ENCODE assay signal across 8 cellular contexts in the genomic region with DNA sequence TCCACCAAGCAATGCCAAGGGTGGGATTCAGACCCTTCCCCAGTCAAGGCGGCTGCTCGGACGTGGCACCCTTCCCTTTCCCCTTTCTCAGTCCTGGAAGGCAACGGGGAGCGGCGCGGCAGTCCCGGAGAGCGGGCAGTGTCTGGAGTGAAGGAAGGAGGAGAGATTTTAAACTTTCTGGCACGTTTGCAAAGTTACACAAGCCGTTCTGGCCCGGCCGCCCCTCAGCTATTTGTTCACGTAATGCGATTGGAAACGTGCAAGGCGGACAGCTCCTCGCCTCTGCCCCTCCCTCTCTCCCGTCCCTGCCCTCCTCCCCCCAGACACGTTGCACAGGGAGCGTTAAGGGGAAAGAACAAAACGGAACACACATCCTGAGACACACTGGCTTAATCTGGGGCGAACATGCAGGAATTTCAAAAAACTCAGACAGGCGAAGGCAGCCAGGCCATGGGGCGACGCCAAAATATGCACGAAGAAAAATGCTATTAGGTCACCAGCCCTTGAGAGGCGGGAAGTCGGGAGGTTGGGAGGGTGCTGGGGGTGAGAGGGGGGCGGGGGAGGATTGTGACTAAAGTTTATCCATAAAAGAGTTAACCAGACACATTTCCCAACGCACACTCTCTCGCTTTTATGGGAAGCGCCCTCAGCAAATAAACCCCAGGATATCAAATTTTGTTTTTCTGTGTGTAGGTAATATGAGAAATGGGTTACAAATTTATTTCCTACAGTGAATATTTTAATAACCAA. TPM values are rescaled to one million over a fixed set of nuclear protein-coding genes. Genes with fewer than 3 reads are reported as not detected.
DNase-seq lines count a peak whose midpoint lies in the region; ATAC-seq and TF ChIP-seq lines count a peak whose summit lies in the region.

A gene with protein sequence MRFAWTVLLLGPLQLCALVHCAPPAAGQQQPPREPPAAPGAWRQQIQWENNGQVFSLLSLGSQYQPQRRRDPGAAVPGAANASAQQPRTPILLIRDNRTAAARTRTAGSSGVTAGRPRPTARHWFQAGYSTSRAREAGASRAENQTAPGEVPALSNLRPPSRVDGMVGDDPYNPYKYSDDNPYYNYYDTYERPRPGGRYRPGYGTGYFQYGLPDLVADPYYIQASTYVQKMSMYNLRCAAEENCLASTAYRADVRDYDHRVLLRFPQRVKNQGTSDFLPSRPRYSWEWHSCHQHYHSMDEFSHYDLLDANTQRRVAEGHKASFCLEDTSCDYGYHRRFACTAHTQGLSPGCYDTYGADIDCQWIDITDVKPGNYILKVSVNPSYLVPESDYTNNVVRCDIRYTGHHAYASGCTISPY (minus strand): TSS at position 144 of the 750 bp plus-strand sequence. CDS start 274 bp downstream, outside the sequence.

- no peak for ATAC-seq in CD8-positive, alpha-beta T cell
- ATAC-seq in T-cell (replicated peaks in 1 of 4): no peak

- no peaks in the 10 kb centered on the region for H3K36me3 ChIP-seq in CD8-positive, alpha-beta T cell (ENCODE audit: insufficient read depth, low read length)
- H3K36me3 ChIP-seq in esophagus (ENCODE audit: control insufficient read depth in 2 of 2, insufficient read depth in 2 of 2, low read length in 1 of 2) (no peaks in the 10 kb centered on the region), mucosa of stomach (ENCODE audit: control insufficient read depth, insufficient read depth, low read length) (no peaks in the 10 kb centered on the region), vagina (no peaks in the 10 kb centered on the region)

- peak in 1 of 2 donors; percentile 6 for TF ChIP-seq POLR2A in vagina (IDR thresholded peaks at IDR 0.05)

- WGBS in esophagus, 2 donors: 3 to 6% methylated on average over 31 to 33 of the region's 33 CpGs

- H3K4me1 Mint-ChIP-seq in CD8-positive, alpha-beta T cell (ENCODE audit: low read depth): peaks cover 18% of the 10 kb centered on the region
- H3K4me1 Mint-ChIP-seq in T-cell: peaks cover 15 to 21% (median 17%) of the 10 kb centered on the region in 3 donors

- intact Hi-C loops in CD8-positive, alpha-beta T cell (cut with DNase I, micrococcal nuclease): no loop called here
- intact Hi-C loops in vagina (cut with DNase I): no loop called here

- peaks cover 6% of the 10 kb centered on the region for H3K4me1 ChIP-seq in CD8-positive, alpha-beta T cell (ENCODE audit: insufficient read depth, low read length)
- H3K4me1 ChIP-seq in esophagus (ENCODE audit: control insufficient read depth in 2 of 2, insufficient read depth in 2 of 2, low read length in 1 of 2) (peaks cover 6 to 9% of the 10 kb centered on the region in 2 donors), mucosa of stomach (ENCODE audit: control insufficient read depth, insufficient read depth, low read length) (no peaks in the 10 kb centered on the region), vagina (peaks cover 30% of the 10 kb centered on the region)

- H3K27ac Mint-ChIP-seq in CD8-positive, alpha-beta T cell: no peak within 1 kb of the TSS
- no peak within 1 kb of the TSS for H3K27ac Mint-ChIP-seq in T-cell

- H3K27me3 ChIP-seq in CD8-positive, alpha-beta T cell (ENCODE audit: insufficient read depth, low read length): peaks cover 11% of the 10 kb centered on the region
- H3K27me3 ChIP-seq in esophagus (ENCODE audit: control insufficient read depth in 1 of 2, insufficient read depth in 2 of 2, low read length in 2 of 2): no peaks in the 10 kb centered on the region
- peaks cover 29% of the 10 kb centered on the region for H3K27me3 ChIP-seq in mucosa of stomach (ENCODE audit: control insufficient read depth, insufficient read depth, low read length)
- no peaks in the 10 kb centered on the region for H3K27me3 ChIP-seq in vagina

- POLR2A ChIA-PET in CD8-positive, alpha-beta T cell (lab: Charles Lee): no interaction called here
- POLR2A ChIA-PET in HEK293T (lab: Yijun Ruan, JAX): interaction anchor here (0.7 to 2.3 kb wide), 8 partner anchors 9 to 117 kb away, joined by 3 to 10 read pairs (median 5); no protein-coding TSS in a partner anchor
- POLR2A ChIA-PET in T-cell (lab: Charles Lee): no interaction called here

- H3K4me3 ChIP-seq in CD8-positive, alpha-beta T cell (ENCODE audit: low read depth, low read length): no peak within 1 kb of the TSS
- H3K4me3 ChIP-seq in esophagus (ENCODE audit: low read depth in 1 of 2, low read length in 2 of 2) (peak within 1 kb of the TSS; percentile 45 to 56), mucosa of stomach (ENCODE audit: low read length) (peak within 1 kb of the TSS; percentile 57), vagina (peak within 1 kb of the TSS; percentile 64 to 71)

- no peaks in the 10 kb centered on the region for H3K9me3 ChIP-seq in CD8-positive, alpha-beta T cell (ENCODE audit: low read length)
- no peaks in the 10 kb centered on the region for H3K9me3 ChIP-seq in esophagus (ENCODE audit: control insufficient read depth in 2 of 2, insufficient read depth in 1 of 2, low read depth in 1 of 2, low read length in 1 of 2)
- H3K9me3 ChIP-seq in mucosa of stomach (ENCODE audit: control insufficient read depth, low read length): no peaks in the 10 kb centered on the region
- H3K9me3 ChIP-seq in vagina: no peaks in the 10 kb centered on the region

- peaks cover 60% of the 10 kb centered on the region for H3K27me3 Mint-ChIP-seq in CD8-positive, alpha-beta T cell (ENCODE audit: low read depth)
- H3K27me3 Mint-ChIP-seq in T-cell: peaks cover 55 to 56% of the 10 kb centered on the region in 2 donors

- H3K36me3 Mint-ChIP-seq in CD8-positive, alpha-beta T cell: no peaks in the 10 kb centered on the region
- no peaks in the 10 kb centered on the region for H3K36me3 Mint-ChIP-seq in T-cell

- H3K27ac ChIP-seq in CD8-positive, alpha-beta T cell (ENCODE audit: low read depth, low read length): no peak within 1 kb of the TSS
- H3K27ac ChIP-seq in esophagus (ENCODE audit: low read depth in 2 of 2, low read length in 1 of 2): peak within 1 kb of the TSS; percentile 22 to 55
- H3K27ac ChIP-seq in vagina: peak within 1 kb of the TSS; percentile 80

- no peak for TF ChIP-seq CTCF in CD8-positive, alpha-beta T cell (IDR thresholded peaks at IDR 0.05)
- no peak for TF ChIP-seq CTCF in vagina (IDR thresholded peaks at IDR 0.05)

- DNase-seq in CD8-positive, alpha-beta T cell: no peak
- DNase-seq in HEK293T (ENCODE audit: extremely low spot score) (peak; percentile 68), T-cell (no peak), vagina (ENCODE audit: extremely low spot score in 2 of 2) (peak in 1 of 2 donors; percentile 94), activated gamma-delta T cell (lab: John Stamatoyannopoulos, UW) (no peak)
- DNase-seq in activated CD4-positive, CD25-positive, alpha-beta regulatory T cell treated with anti-CD3 and anti-CD28 coated beads, Interleukin-2, amount 50 U/mL, for 72 hours: no peak

- H3K4me3 Mint-ChIP-seq in CD8-positive, alpha-beta T cell: peak within 1 kb of the TSS; percentile 68
- H3K4me3 Mint-ChIP-seq in T-cell: peak within 1 kb of the TSS; percentile 50 to 87 (median 53)

- CTCF ChIA-PET in CD8-positive, alpha-beta T cell (lab: Charles Lee): no interaction called here
- CTCF ChIA-PET in HEK293T (lab: Yijun Ruan, JAX) (interaction anchor here (0.6 to 2.2 kb wide), 4 partner anchors 10 to 508 kb away, joined by 3 to 7 read pairs (median 3); no protein-coding TSS in a partner anchor), T-cell (lab: Charles Lee) (no interaction called here)

- H3K9ac ChIP-seq in mucosa of stomach (ENCODE audit: low read length): peak within 1 kb of the TSS; percentile 62

- H3K9me3 Mint-ChIP-seq in CD8-positive, alpha-beta T cell: no peaks in the 10 kb centered on the region
- H3K9me3 Mint-ChIP-seq in T-cell: no peaks in the 10 kb centered on the region

TF ChIP-seq in HEK293T, 16 proteins besides CTCF, POLR2A, EP300 and RAD21:
- TF ChIP-seq NFRKB (IDR thresholded peaks at IDR 0.05): no peak
- TF ChIP-seq L3MBTL2 (conservative IDR thresholded peaks at IDR 0.05): peak; percentile 93

RNA-seq across cellular contexts. Expression of the gene that starts here (rescaled TPM):
- total RNA-seq in CD8-positive, alpha-beta T cell: not detected
- total RNA-seq in T-cell: under 1 TPM in 3 of 5 donors, not detected in 2; 0.20 to 0.88 (median 0.51) TPM
- polyA plus RNA-seq in esophagus: 1 to 10 TPM in 1 of 2 donors, under 1 TPM in 1; 0.71 to 1.2 TPM
- total RNA-seq in vagina: 38.8 TPM

Comparison
In these comparisons a context has a peak if more than half of its experiments do, and no peak if none do; other contexts are left out.
1. RNA of the gene that starts here (total RNA-seq): 38.8 TPM in vagina (single experiment); 0.20 to 0.88 TPM in T-cell and not detected in CD8-positive, alpha-beta T cell; every median in the first group is over 10 times any median in the second.